20 cellular contexts compared by ENCODE assay signal in genomic region chr11:35750315-35750714, GRCh38.
A peak's percentile ranks its signal among the peaks of the same experiment; 100 is the strongest.
DNase-seq lines count a peak whose midpoint lies in the region; ATAC-seq, FAIRE-seq and TF ChIP-seq lines count a peak whose summit lies in the region.
"Had no signal": no experiment of that assay in that cellular context is flagged by ENCODE, and none has a peak within 500 bp of the region (broad histone marks: within the 10 kb centered on the region; RNA-seq: fewer than 3 reads in every experiment).

No MANE protein-coding gene starts in this region.

- H3K36me3 ChIP-seq in liver (ENCODE audit: control insufficient read depth in 4 of 4, insufficient read depth in 3 of 4, low read depth in 1 of 4, low read length in 3 of 4) (no peaks in the 10 kb centered on the region), small intestine (ENCODE audit: control insufficient read depth in 2 of 2, insufficient read depth in 2 of 2, low read length in 2 of 2) (peaks cover 3% of the 10 kb centered on the region in 2 donors)

- peak; percentile 58 for FAIRE-seq in GM12892 (lab: Jason Lieb, UNC)
- FAIRE-seq in small intestine (lab: Jason Lieb, UNC) = no peak
- FAIRE-seq: A549, D721Med, GM19239, H1 had no signal

- CTCF ChIA-PET in WTC11 (lab: Charles Lee) = interaction anchor here (3.5 kb wide), 1 partner anchor 72 kb away, joined by 13 read pairs; no protein-coding TSS in a partner anchor

- no peaks in the 10 kb centered on the region for H3K27me3 Mint-ChIP-seq in WTC11 (ENCODE audit: low read depth)
- H3K27me3 Mint-ChIP-seq: CD4-positive, alpha-beta T cell had no signal

- no peak for ATAC-seq in WTC11
- no peak for ATAC-seq in GM18873 (IDR thresholded peaks at IDR 0.05; ENCODE audit: low FRiP score, unreplicated experiment)
- ATAC-seq: A549 had no signal

- H3K27ac ChIP-seq in liver (ENCODE audit: low read depth in 1 of 2, low read length in 2 of 2) (no peak overlapping the region), small intestine (ENCODE audit: low read depth in 1 of 2, low read length in 1 of 2) (no peak overlapping the region)
- H3K27ac ChIP-seq: 22Rv1, A549, C4-2B had no signal

- H3K27ac Mint-ChIP-seq in WTC11 = no peak overlapping the region
- H3K27ac Mint-ChIP-seq: CD4-positive, alpha-beta T cell; H9 had no signal

- POLR2A ChIA-PET in WTC11 (lab: Charles Lee) = no interaction called here

- no peak for DNase-seq in GM12892 (ENCODE audit: insufficient read length)
- no peak for DNase-seq in WTC11 (ENCODE audit: low spot score)
- peak; percentile 38 for DNase-seq in small intestine
- no peak for DNase-seq in stimulated activated CD4-positive, alpha-beta T cell treated with anti-CD3 and anti-CD28 coated beads, Interleukin-2, amount 100 ng/mL, for 24 hours
- no peak for DNase-seq in activated gamma-delta T cell treated with Interleukin-2 at 50 U/mL for 16 hours
- DNase-seq: AML-193; Caco-2; CD4-positive, alpha-beta T cell; DMS153; DMS79; GDM1; H9 had no signal

- H3K4me3 Mint-ChIP-seq in WTC11 = no peak overlapping the region
- H3K4me3 Mint-ChIP-seq: CD4-positive, alpha-beta T cell; H9 had no signal

- no peaks in the 10 kb centered on the region for H3K27me3 ChIP-seq in liver (ENCODE audit: control insufficient read depth in 4 of 4, insufficient read depth in 4 of 4, low read length in 3 of 4)
- H3K27me3 ChIP-seq in small intestine (ENCODE audit: control insufficient read depth in 2 of 2, insufficient read depth in 2 of 2, low read length in 2 of 2) = no peaks in the 10 kb centered on the region

- H3K4me3 ChIP-seq in liver (ENCODE audit: low read depth in 1 of 3, low read length in 3 of 3) = no peak overlapping the region
- H3K4me3 ChIP-seq in small intestine (ENCODE audit: low read depth in 1 of 2, low read length in 2 of 2) = no peak overlapping the region
- H3K4me3 ChIP-seq: A549 had no signal

- H3K9me3 Mint-ChIP-seq in WTC11 = peaks cover 5% of the 10 kb centered on the region; the same call in 1 of the 2 replicates
- H3K9me3 Mint-ChIP-seq: CD4-positive, alpha-beta T cell had no signal

- TF ChIP-seq POLR2A in GM12892 (IDR thresholded peaks at IDR 0.05; ENCODE audit: low read depth, low read length) = no peak

- peaks cover 7% of the 10 kb centered on the region for H3K36me3 Mint-ChIP-seq in WTC11

- H3K4me1 Mint-ChIP-seq in WTC11 = peaks cover 11% of the 10 kb centered on the region

- peak; percentile 30 to 37 for TF ChIP-seq RAD21 in liver (IDR thresholded peaks at IDR 0.05)

- H3K9ac ChIP-seq in liver (ENCODE audit: low read depth in 1 of 2, low read length in 2 of 2) = no peak overlapping the region

- TF ChIP-seq CTCF in WTC11 (IDR thresholded peaks at IDR 0.05) (no peak), liver (IDR thresholded peaks at IDR 0.05; ENCODE audit: low read depth, low read length, missing input control) (no peak)

- H3K9me3 ChIP-seq in liver (ENCODE audit: control insufficient read depth in 4 of 4, low read length in 3 of 4) (no peaks in the 10 kb centered on the region), small intestine (ENCODE audit: control insufficient read depth, low read depth) (no peaks in the 10 kb centered on the region)
- H3K9me3 ChIP-seq: A549, Caco-2 had no signal

- 49% methylated on average over 2 of the region's 2 CpGs for WGBS in liver
- WGBS in small intestine, 3 donors = 41 to 90% (median 85%) methylated on average over 2 of the region's 2 CpGs

- H3K4me1 ChIP-seq in liver (ENCODE audit: control insufficient read depth in 4 of 4, insufficient read depth in 4 of 4, low read length in 3 of 4) (peaks cover 5 to 48% (median 20%) of the 10 kb centered on the region in 4 donors), small intestine (ENCODE audit: control insufficient read depth in 2 of 2, insufficient read depth in 1 of 2, low read depth in 1 of 2, low read length in 1 of 2) (no peaks in the 10 kb centered on the region)

TF ChIP-seq in WTC11, 78 proteins besides CTCF, POLR2A, EP300 and RAD21:
- no peak for TF ChIP-seq USF1 (CRISPR knock-in tag; IDR thresholded peaks at IDR 0.05)
- TF ChIP-seq GABPB1 (CRISPR knock-in tag; IDR thresholded peaks at IDR 0.05) = peak; percentile 51; the same call in 1 of the 2 replicates
TF ChIP-seq in WTC11: peak in this region for 1.

TF ChIP-seq in liver, 16 proteins besides CTCF, POLR2A, EP300 and RAD21:
- TF ChIP-seq YY1 (IDR thresholded peaks at IDR 0.05) = peak; percentile 40
- peak; percentile 65 to 85 for TF ChIP-seq JUND (IDR thresholded peaks at IDR 0.05)
- TF ChIP-seq FOXA1 (IDR thresholded peaks at IDR 0.05) = peak; percentile 25
- peak; percentile 89 for TF ChIP-seq HNF4G (IDR thresholded peaks at IDR 0.05)
- TF ChIP-seq NR2F2 (IDR thresholded peaks at IDR 0.05) = peak; percentile 16
- peak; percentile 92 to 95 for TF ChIP-seq RXRA (IDR thresholded peaks at IDR 0.05)
- TF ChIP-seq ATF3 (IDR thresholded peaks at IDR 0.05) = peak; percentile 75
- TF ChIP-seq, protein P1, sequence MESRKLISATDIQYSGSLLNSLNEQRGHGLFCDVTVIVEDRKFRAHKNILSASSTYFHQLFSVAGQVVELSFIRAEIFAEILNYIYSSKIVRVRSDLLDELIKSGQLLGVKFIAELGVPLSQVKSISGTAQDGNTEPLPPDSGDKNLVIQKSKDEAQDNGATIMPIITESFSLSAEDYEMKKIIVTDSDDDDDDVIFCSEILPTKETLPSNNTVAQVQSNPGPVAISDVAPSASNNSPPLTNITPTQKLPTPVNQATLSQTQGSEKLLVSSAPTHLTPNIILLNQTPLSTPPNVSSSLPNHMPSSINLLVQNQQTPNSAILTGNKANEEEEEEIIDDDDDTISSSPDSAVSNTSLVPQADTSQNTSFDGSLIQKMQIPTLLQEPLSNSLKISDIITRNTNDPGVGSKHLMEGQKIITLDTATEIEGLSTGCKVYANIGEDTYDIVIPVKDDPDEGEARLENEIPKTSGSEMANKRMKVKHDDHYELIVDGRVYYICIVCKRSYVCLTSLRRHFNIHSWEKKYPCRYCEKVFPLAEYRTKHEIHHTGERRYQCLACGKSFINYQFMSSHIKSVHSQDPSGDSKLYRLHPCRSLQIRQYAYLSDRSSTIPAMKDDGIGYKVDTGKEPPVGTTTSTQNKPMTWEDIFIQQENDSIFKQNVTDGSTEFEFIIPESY (IDR thresholded peaks at IDR 0.05) = peak; percentile 47
- no peak for TF ChIP-seq TAF1 (conservative IDR thresholded peaks at IDR 0.05)
- TF ChIP-seq HNF4A (conservative IDR thresholded peaks at IDR 0.05) = peak; percentile 98
- TF ChIP-seq SP1 (IDR thresholded peaks at IDR 0.05) = peak; percentile 69
- TF ChIP-seq, protein P2, sequence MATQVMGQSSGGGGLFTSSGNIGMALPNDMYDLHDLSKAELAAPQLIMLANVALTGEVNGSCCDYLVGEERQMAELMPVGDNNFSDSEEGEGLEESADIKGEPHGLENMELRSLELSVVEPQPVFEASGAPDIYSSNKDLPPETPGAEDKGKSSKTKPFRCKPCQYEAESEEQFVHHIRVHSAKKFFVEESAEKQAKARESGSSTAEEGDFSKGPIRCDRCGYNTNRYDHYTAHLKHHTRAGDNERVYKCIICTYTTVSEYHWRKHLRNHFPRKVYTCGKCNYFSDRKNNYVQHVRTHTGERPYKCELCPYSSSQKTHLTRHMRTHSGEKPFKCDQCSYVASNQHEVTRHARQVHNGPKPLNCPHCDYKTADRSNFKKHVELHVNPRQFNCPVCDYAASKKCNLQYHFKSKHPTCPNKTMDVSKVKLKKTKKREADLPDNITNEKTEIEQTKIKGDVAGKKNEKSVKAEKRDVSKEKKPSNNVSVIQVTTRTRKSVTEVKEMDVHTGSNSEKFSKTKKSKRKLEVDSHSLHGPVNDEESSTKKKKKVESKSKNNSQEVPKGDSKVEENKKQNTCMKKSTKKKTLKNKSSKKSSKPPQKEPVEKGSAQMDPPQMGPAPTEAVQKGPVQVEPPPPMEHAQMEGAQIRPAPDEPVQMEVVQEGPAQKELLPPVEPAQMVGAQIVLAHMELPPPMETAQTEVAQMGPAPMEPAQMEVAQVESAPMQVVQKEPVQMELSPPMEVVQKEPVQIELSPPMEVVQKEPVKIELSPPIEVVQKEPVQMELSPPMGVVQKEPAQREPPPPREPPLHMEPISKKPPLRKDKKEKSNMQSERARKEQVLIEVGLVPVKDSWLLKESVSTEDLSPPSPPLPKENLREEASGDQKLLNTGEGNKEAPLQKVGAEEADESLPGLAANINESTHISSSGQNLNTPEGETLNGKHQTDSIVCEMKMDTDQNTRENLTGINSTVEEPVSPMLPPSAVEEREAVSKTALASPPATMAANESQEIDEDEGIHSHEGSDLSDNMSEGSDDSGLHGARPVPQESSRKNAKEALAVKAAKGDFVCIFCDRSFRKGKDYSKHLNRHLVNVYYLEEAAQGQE (IDR thresholded peaks at IDR 0.05) = peak; percentile 28
- no peak for TF ChIP-seq EGR1 (IDR thresholded peaks at IDR 0.05; ENCODE audit: low read depth in 2 of 2)
- TF ChIP-seq GABPA (IDR thresholded peaks at IDR 0.05 in 1 of 2, conservative IDR thresholded peaks at IDR 0.05 in 1 of 2) = no peak
- TF ChIP-seq MAX (IDR thresholded peaks at IDR 0.05) = peak; percentile 17
- no peak for TF ChIP-seq FOXA2 (IDR thresholded peaks at IDR 0.05)
